Comparison of ENCODE assay signal across 19 cellular contexts in the genomic region with DNA sequence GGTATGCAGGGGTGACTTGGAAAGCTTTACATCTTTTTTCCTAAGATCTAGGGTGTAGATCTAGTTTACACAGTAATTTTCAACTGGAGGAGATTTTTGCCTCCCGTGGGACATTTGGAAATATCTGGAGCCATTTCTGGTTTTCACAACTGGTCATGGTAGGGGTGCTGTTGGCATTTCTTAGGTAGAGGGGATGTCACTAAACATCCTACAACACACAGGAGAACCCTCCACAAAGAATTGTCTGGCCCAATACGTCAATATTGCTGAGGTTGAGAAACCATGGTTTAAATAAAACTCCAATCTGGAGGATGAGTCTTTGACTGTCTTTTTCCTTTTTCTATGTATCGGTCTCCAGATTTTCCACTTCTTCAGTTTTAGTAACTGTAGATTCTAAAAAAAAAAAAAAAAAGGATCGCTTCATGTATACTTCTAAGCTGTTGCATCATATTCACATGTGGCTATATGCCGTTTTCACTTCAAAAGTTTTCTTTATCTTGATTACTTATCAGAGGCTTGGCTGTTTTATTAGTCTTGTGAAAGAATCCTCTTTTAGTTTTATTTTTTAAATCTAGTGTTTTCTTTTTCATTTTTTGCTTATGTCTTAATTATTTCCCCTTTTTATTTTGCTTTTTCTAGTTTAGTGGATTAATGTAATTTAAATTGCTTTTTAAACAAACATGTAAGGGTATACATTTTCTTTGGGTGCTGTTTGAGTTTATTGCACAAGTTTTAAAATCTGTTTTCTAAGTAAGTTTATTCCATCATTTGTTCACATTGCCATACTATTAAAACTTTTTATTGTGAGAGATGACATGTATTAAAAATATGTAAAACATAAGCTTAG. TPM values are rescaled to one million over a fixed set of nuclear protein-coding genes. Genes with fewer than 3 reads are reported as not detected.
A peak's percentile ranks its signal among the peaks of the same experiment; 100 is the strongest.
DNase-seq lines count a peak whose midpoint lies in the region; ATAC-seq and TF ChIP-seq lines count a peak whose summit lies in the region.
"Had no signal": no experiment of that assay in that cellular context is flagged by ENCODE, and none has a peak within 500 bp of the region (broad histone marks: within the 10 kb centered on the region; RNA-seq: fewer than 3 reads in every experiment).

No MANE protein-coding gene starts in this region.

- H3K9me3 ChIP-seq in trophoblast cell (ENCODE audit: insufficient read depth, low read depth, low read length) = no peaks in the 10 kb centered on the region
- no peaks in the 10 kb centered on the region for H3K9me3 ChIP-seq in lower lobe of right lung
- H3K9me3 ChIP-seq: SK-N-SH had no signal

- intact Hi-C loops in lower lobe of right lung (cut with DNase I) = no loop called here

- H3K4me3 Mint-ChIP-seq in activated naive CD8-positive, alpha-beta T cell treated with anti-CD3 and anti-CD28 coated beads for 36 hours = no peak overlapping the region
- H3K4me3 Mint-ChIP-seq: B cell, IgD-negative memory B cell had no signal

- H3K27me3 Mint-ChIP-seq in activated naive CD8-positive, alpha-beta T cell treated with anti-CD3 and anti-CD28 coated beads for 36 hours = no peaks in the 10 kb centered on the region
- H3K27me3 Mint-ChIP-seq: B cell; CD4-positive, alpha-beta memory T cell had no signal

- peaks cover 0 to 5% of the 10 kb centered on the region in 2 experiments for H3K36me3 ChIP-seq in trophoblast cell (ENCODE audit: control insufficient read depth in 1 of 2, insufficient read depth in 2 of 2, low read length in 2 of 2)
- peaks cover 18% of the 10 kb centered on the region for H3K36me3 ChIP-seq in lower lobe of right lung

- no peaks in the 10 kb centered on the region for H3K9me3 Mint-ChIP-seq in activated naive CD8-positive, alpha-beta T cell treated with anti-CD3 and anti-CD28 coated beads for 36 hours
- H3K9me3 Mint-ChIP-seq: IgD-negative memory B cell had no signal

- H2BK12ac ChIP-seq in trophoblast cell (ENCODE audit: low read length) = no peak overlapping the region

- H3K23ac ChIP-seq in trophoblast cell (ENCODE audit: low read length) = no peak overlapping the region

- no peak overlapping the region for H3K4me3 ChIP-seq in Jurkat, Clone E6-1 (ENCODE audit: low read length)
- H3K4me3 ChIP-seq in trophoblast cell (ENCODE audit: low read depth, low read length) = no peak overlapping the region
- H3K4me3 ChIP-seq in lower lobe of right lung = no peak overlapping the region

- H3K27me3 ChIP-seq in trophoblast cell (ENCODE audit: insufficient read depth, low read length) = no peaks in the 10 kb centered on the region
- no peaks in the 10 kb centered on the region for H3K27me3 ChIP-seq in lower lobe of right lung (ENCODE audit: low read depth)

- H4K8ac ChIP-seq in trophoblast cell (ENCODE audit: low read depth, low read length) = no peak overlapping the region

- peaks cover 27% of the 10 kb centered on the region for H3K4me1 Mint-ChIP-seq in activated naive CD8-positive, alpha-beta T cell treated with anti-CD3 and anti-CD28 coated beads for 36 hours

- DNase-seq in GF-D8 (lab: John Stamatoyannopoulos, UW) = peak; percentile 50
- DNase-seq in Jurkat, Clone E6-1 (ENCODE audit: low read depth, low spot score) = peak; percentile 51
- peak; percentile 59 for DNase-seq in amniotic epithelial cell (ENCODE audit: low read depth)
- DNase-seq in trophoblast cell = no peak
- no peak for DNase-seq in C1 segment of cervical spinal cord (lab: John Stamatoyannopoulos, UW)
- no peak for DNase-seq in activated naive CD8-positive, alpha-beta T cell treated with anti-CD3 and anti-CD28 coated beads for 36 hours
- DNase-seq in lower lobe of right lung = no peak
- DNase-seq: CD4-positive, alpha-beta memory T cell; DMS79 treated with DMSO at 0.1 percent for 48 hours; NCI-H1930; NCI-H2171; NCI-H446 treated with DMSO at 0.1 percent for 48 hours; NCI-H774; SK-N-SH had no signal

- no CpG with 5 or more reads among the region's 5 CpGs for WGBS in trophoblast cell (ENCODE audit: extremely low coverage, insufficient coverage, insufficient read length)

- no peak overlapping the region for H3K18ac ChIP-seq in trophoblast cell (ENCODE audit: low read length)

- H3K79me2 ChIP-seq in trophoblast cell (ENCODE audit: control insufficient read depth, insufficient read depth, low read length, poor library complexity) = peaks cover 5% of the 10 kb centered on the region

- no peak overlapping the region for H3K4me2 ChIP-seq in trophoblast cell (ENCODE audit: low read length)
- H3K4me2 ChIP-seq: SK-N-SH had no signal

- ATAC-seq in lower lobe of right lung = no peak
- ATAC-seq: HCT116, Panc1, Right ventricle myocardium inferior had no signal

- no peak overlapping the region for H4K12ac ChIP-seq in trophoblast cell (ENCODE audit: low read depth, low read length)

- H2AK5ac ChIP-seq in trophoblast cell (ENCODE audit: low read length) = no peak overlapping the region

- H3K79me1 ChIP-seq in trophoblast cell (ENCODE audit: low read length) = peaks cover 7% of the 10 kb centered on the region

- H3K4me1 ChIP-seq in trophoblast cell (ENCODE audit: control insufficient read depth in 1 of 2, insufficient read depth in 2 of 2, low read length in 2 of 2) (peaks cover 8 to 13% of the 10 kb centered on the region in 2 experiments), lower lobe of right lung (peaks cover 7% of the 10 kb centered on the region)

- peak overlapping the region; percentile 94 for H3K4ac ChIP-seq in trophoblast cell (ENCODE audit: low read depth, low read length)

- no peak overlapping the region for H3K14ac ChIP-seq in trophoblast cell (ENCODE audit: low read length)

- H3K27ac ChIP-seq in trophoblast cell (ENCODE audit: low read depth, low read length) (peak overlapping the region; percentile 41), lower lobe of right lung (no peak overlapping the region)

- no peak overlapping the region for H3K9ac ChIP-seq in trophoblast cell (ENCODE audit: low read length)
- H3K9ac ChIP-seq: SK-N-SH had no signal

- H4K91ac ChIP-seq in trophoblast cell (ENCODE audit: low read depth, low read length) = no peak overlapping the region

- TF ChIP-seq CTCF in lower lobe of right lung (IDR thresholded peaks at IDR 0.05) = no peak

- peaks cover 34% of the 10 kb centered on the region for H3K36me3 Mint-ChIP-seq in activated naive CD8-positive, alpha-beta T cell treated with anti-CD3 and anti-CD28 coated beads for 36 hours

- no peak overlapping the region for H2BK5ac ChIP-seq in trophoblast cell (ENCODE audit: low read depth, low read length, poor library complexity)

- no peak overlapping the region for H2AFZ ChIP-seq in trophoblast cell (ENCODE audit: insufficient read depth, low read length, poor library complexity)

- H3K27ac Mint-ChIP-seq in activated naive CD8-positive, alpha-beta T cell treated with anti-CD3 and anti-CD28 coated beads for 36 hours = no peak overlapping the region
- H3K27ac Mint-ChIP-seq: B cell; CD4-positive, alpha-beta memory T cell; IgD-negative memory B cell had no signal

- H2BK120ac ChIP-seq in trophoblast cell (ENCODE audit: insufficient read depth, low read length, poor library complexity) = no peak overlapping the region

RNA-seq across cellular contexts. Expression of gene UBE2Q2, which starts 21.2 kb away (rescaled TPM):
- 40.2 TPM for polyA plus RNA-seq in Jurkat, Clone E6-1 (2012; ENCODE audit: insufficient read depth, insufficient read length)
- polyA plus RNA-seq in trophoblast cell (2013) = 47.6 and 48.5 TPM in 2 replicates
- 10 to 100 TPM; 17.6 to 18.8 TPM for total RNA-seq in activated naive CD8-positive, alpha-beta T cell treated with anti-CD3 and anti-CD28 coated beads for 36 hours
- 29.0 TPM for total RNA-seq in lower lobe of right lung

RNA-seq across cellular contexts. Expression of gene FBXO22, which starts 39.2 kb away (rescaled TPM):
- 81.6 TPM for polyA plus RNA-seq in Jurkat, Clone E6-1 (2012; ENCODE audit: insufficient read depth, insufficient read length)
- 39.6 and 40.5 TPM in 2 replicates for polyA plus RNA-seq in trophoblast cell (2013)
- 10 to 100 TPM; 48.2 to 49.5 TPM for total RNA-seq in activated naive CD8-positive, alpha-beta T cell treated with anti-CD3 and anti-CD28 coated beads for 36 hours
- 20.4 TPM for total RNA-seq in lower lobe of right lung

Comparison
In these comparisons a context has a peak if more than half of its experiments do, and no peak if none do; other contexts are left out.
1. DNase-seq: peak in GF-D8 (single experiment), Jurkat, Clone E6-1 (single experiment) and amniotic epithelial cell (single experiment); none in trophoblast cell (0 of 2), C1 segment of cervical spinal cord (0 of 14), activated naive CD8-positive, alpha-beta T cell treated with anti-CD3 and anti-CD28 coated beads for 36 hours (single experiment) and lower lobe of right lung (single experiment).